In the genomic region with DNA sequence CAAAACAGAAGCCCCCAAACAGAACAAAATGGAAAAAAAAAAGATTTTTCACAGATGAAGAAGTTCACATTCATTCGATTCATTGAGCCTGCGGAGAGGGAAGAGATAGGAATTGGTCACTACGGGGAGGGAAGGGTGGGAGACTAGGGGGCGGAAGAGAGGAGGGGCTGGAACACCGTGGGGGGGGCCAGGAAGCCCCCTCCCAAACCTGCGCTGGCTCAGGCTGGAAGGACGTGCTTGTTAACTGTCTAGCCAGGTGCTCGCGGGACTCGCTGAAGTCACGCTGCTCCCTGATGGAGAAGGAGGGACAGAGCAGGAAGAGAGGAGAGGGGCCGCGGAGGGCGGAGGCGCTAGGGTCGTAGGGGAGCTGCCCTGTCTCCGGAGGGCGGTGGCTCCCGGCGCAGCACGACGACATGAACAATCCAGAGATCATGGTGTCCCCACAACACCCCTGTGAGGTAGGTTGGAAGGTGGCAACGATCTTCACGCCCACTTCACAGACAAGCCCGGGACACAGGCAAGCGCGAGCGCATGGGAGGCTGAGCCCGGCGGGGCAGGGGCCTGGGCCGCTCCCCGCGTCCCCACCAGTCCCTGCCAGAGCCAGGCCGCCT, we compare ENCODE assay signal across 2 cellular contexts.
TF ChIP-seq lines count a peak whose summit lies in the region.

No MANE protein-coding gene starts in this region.

TF ChIP-seq in SK-N-SH, 30 proteins besides CTCF, POLR2A, EP300 and RAD21:
- TF ChIP-seq TEAD4 (IDR thresholded peaks at IDR 0.05; ENCODE audit: borderline replicate concordance, insufficient read depth) (no peak), JUND (IDR thresholded peaks at IDR 0.05) (no peak), MXI1 (IDR thresholded peaks at IDR 0.05; ENCODE audit: low read depth, low read length) (no peak), POLR2AphosphoS5 (IDR thresholded peaks at IDR 0.05; ENCODE audit: low read depth, low read length) (no peak), SMC3 (IDR thresholded peaks at IDR 0.05; ENCODE audit: low read depth, low read length) (no peak), EZH2phosphoT487 (IDR thresholded peaks at IDR 0.05; ENCODE audit: borderline replicate concordance, low read depth) (no peak), NRF1 (IDR thresholded peaks at IDR 0.05; ENCODE audit: low read depth, low read length) (no peak), GATA2 (CRISPR knock-in tag; IDR thresholded peaks at IDR 0.05) (no peak), FOXJ3 (CRISPR knock-in tag; IDR thresholded peaks at IDR 0.05) (no peak)
- TF ChIP-seq, protein P1, sequence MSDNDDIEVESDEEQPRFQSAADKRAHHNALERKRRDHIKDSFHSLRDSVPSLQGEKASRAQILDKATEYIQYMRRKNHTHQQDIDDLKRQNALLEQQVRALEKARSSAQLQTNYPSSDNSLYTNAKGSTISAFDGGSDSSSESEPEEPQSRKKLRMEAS (IDR thresholded peaks at IDR 0.05; ENCODE audit: low read depth): no peak

TF ChIP-seq in SK-N-SH treated with all-trans-retinoic acid at 6 μM for 48 hours, 23 proteins besides CTCF, POLR2A, EP300 and RAD21:
- TF ChIP-seq ESRRG (CRISPR knock-in tag; IDR thresholded peaks at IDR 0.05) (no peak), PPARA (CRISPR knock-in tag; IDR thresholded peaks at IDR 0.05; ENCODE audit: borderline replicate concordance) (no peak), PATZ1 (CRISPR knock-in tag; IDR thresholded peaks at IDR 0.05; ENCODE audit: borderline replicate concordance) (no peak), ZFP3 (CRISPR knock-in tag; IDR thresholded peaks at IDR 0.05) (no peak), ISL1 (CRISPR knock-in tag; IDR thresholded peaks at IDR 0.05) (no peak), OSR1 (CRISPR knock-in tag; IDR thresholded peaks at IDR 0.05) (no peak), GLIS3 (CRISPR knock-in tag; IDR thresholded peaks at IDR 0.05) (no peak), ZNF70 (CRISPR knock-in tag; IDR thresholded peaks at IDR 0.05) (no peak), TCF4 (CRISPR knock-in tag; IDR thresholded peaks at IDR 0.05; ENCODE audit: borderline replicate concordance) (no peak), ZNF565 (CRISPR knock-in tag; conservative IDR thresholded peaks at IDR 0.05; ENCODE audit: low read depth) (no peak), ZC3H10 (CRISPR knock-in tag; IDR thresholded peaks at IDR 0.05) (no peak), ZFP30 (CRISPR knock-in tag; IDR thresholded peaks at IDR 0.05) (no peak)
- TF ChIP-seq, protein P2, sequence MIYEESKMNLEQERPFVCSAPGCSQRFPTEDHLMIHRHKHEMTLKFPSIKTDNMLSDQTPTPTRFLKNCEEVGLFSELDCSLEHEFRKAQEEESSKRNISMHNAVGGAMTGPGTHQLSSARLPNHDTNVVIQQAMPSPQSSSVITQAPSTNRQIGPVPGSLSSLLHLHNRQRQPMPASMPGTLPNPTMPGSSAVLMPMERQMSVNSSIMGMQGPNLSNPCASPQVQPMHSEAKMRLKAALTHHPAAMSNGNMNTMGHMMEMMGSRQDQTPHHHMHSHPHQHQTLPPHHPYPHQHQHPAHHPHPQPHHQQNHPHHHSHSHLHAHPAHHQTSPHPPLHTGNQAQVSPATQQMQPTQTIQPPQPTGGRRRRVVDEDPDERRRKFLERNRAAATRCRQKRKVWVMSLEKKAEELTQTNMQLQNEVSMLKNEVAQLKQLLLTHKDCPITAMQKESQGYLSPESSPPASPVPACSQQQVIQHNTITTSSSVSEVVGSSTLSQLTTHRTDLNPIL (CRISPR knock-in tag; IDR thresholded peaks at IDR 0.05; ENCODE audit: low read depth): no peak
